ENCODE assay signal across 14 cellular contexts in genomic region chr21:38486221-38486620, GRCh38. TPM values are rescaled to one million over a fixed set of nuclear protein-coding genes. Genes with fewer than 3 reads are reported as not detected.
A peak's percentile ranks its signal among the peaks of the same experiment; 100 is the strongest.
DNase-seq lines count a peak whose midpoint lies in the region; ATAC-seq and TF ChIP-seq lines count a peak whose summit lies in the region.
"Had no signal": no experiment of that assay in that cellular context is flagged by ENCODE, and none has a peak within 500 bp of the region (broad histone marks: within the 10 kb centered on the region; RNA-seq: fewer than 3 reads in every experiment).

No MANE protein-coding gene starts in this region.

- H3K27me3 ChIP-seq in thoracic aorta (replicated peaks; ENCODE audit: insufficient read depth) (no peaks in the 10 kb centered on the region), prostate gland (replicated peaks; ENCODE audit: insufficient read depth) (no peaks in the 10 kb centered on the region)

- no peak for TF ChIP-seq POLR2A in prostate gland (IDR thresholded peaks at IDR 0.05)

- TF ChIP-seq CTCF in fibroblast of villous mesenchyme (IDR thresholded peaks at IDR 0.05; ENCODE audit: insufficient read depth, low read depth, low read length) (no peak), thoracic aorta (IDR thresholded peaks at IDR 0.05) (no peak), prostate gland (IDR thresholded peaks at IDR 0.05) (no peak)

- ATAC-seq in SK-N-SH treated with all-trans-retinoic acid at 6 μM for 48 hours (peak; percentile 91), thoracic aorta (ENCODE audit: insufficient number of reproducible peaks, low FRiP score, low read depth) (peak; percentile 58)
- ATAC-seq: mucosa of descending colon, Panc1 had no signal

- DNase-seq in DMS153 (lab: John Stamatoyannopoulos, UW), result peak; percentile 17
- DNase-seq in DMS153 treated with DMSO at 0.1 percent for 48 hours (lab: John Stamatoyannopoulos, UW; ENCODE audit: unreplicated experiment), result no peak
- peak; percentile 9 for DNase-seq in fibroblast of villous mesenchyme (ENCODE audit: low read depth)
- DNase-seq in thoracic aorta (ENCODE audit: low spot score), result no peak
- DNase-seq in cerebellar cortex (ENCODE audit: low spot score), result no peak
- DNase-seq in prostate gland (ENCODE audit: low spot score), result no peak
- no peak for DNase-seq in activated CD4-positive, alpha-beta T cell treated with anti-CD3 and anti-CD28 coated beads for 4 hours
- DNase-seq: central memory CD4-positive, alpha-beta T cell; mucosa of descending colon; NCI-H1930 had no signal

- intact Hi-C loops in prostate gland (cut with DNase I), result no loop called here

- no peak overlapping the region for H3K4me3 ChIP-seq in fibroblast of villous mesenchyme (ENCODE audit: low read depth, low read length)
- no peak overlapping the region for H3K4me3 ChIP-seq in thoracic aorta
- H3K4me3 ChIP-seq in prostate gland, result no peak overlapping the region
- H3K4me3 ChIP-seq: mucosa of descending colon, skin epidermis had no signal

- no peaks in the 10 kb centered on the region for H3K9me3 ChIP-seq in thoracic aorta
- no peaks in the 10 kb centered on the region for H3K9me3 ChIP-seq in prostate gland
- H3K9me3 ChIP-seq: mucosa of descending colon had no signal

- H3K36me3 ChIP-seq in thoracic aorta (no peaks in the 10 kb centered on the region), prostate gland (no peaks in the 10 kb centered on the region)

- H3K4me1 ChIP-seq in thoracic aorta (ENCODE audit: control insufficient read depth in 1 of 2, low read depth in 2 of 2) (peaks cover 47 to 81% of the 10 kb centered on the region in 2 donors), prostate gland (replicated peaks) (no peaks in the 10 kb centered on the region)

- H3K27ac ChIP-seq in thoracic aorta, result peak overlapping the region; percentile 63 to 80
- H3K27ac ChIP-seq in prostate gland, result no peak overlapping the region
- H3K27ac ChIP-seq: 22Rv1 had no signal

- WGBS in prostate gland, result 59% methylated on average over 5 of the region's 5 CpGs

TF ChIP-seq in SK-N-SH treated with all-trans-retinoic acid at 6 μM for 48 hours, 23 proteins besides CTCF, POLR2A, EP300 and RAD21:
- TF ChIP-seq ISL1 (CRISPR knock-in tag; IDR thresholded peaks at IDR 0.05), result peak; percentile 33
- no peak for TF ChIP-seq CREB5 (CRISPR knock-in tag; IDR thresholded peaks at IDR 0.05; ENCODE audit: low read depth)
- peak; percentile 74; the same call in 1 of the 2 replicates for TF ChIP-seq TOX (CRISPR knock-in tag; IDR thresholded peaks at IDR 0.05; ENCODE audit: borderline replicate concordance)
TF ChIP-seq in SK-N-SH treated with all-trans-retinoic acid at 6 μM for 48 hours: peak in this region for 2.

RNA-seq across cellular contexts. Expression of gene ERG, which starts 12.1 kb away (rescaled TPM):
- total RNA-seq in fibroblast of villous mesenchyme (not detected in 2 replicates), thoracic aorta (100 to 1,000 TPM in 1 of 2 donors, 10 to 100 TPM in 1; 40.2 to 177 TPM), prostate gland (10 to 100 TPM in 1 of 2 donors, 1 to 10 TPM in 1; 2.6 to 11.2 TPM)

Comparison
In these comparisons a context has a peak if more than half of its experiments do, and no peak if none do; other contexts are left out.
1. DNase-seq: peak in DMS153 (single experiment) and fibroblast of villous mesenchyme (single experiment); none in DMS153 treated with DMSO at 0.1 percent for 48 hours (single experiment), thoracic aorta (single experiment), cerebellar cortex (single experiment), prostate gland (single experiment) and activated CD4-positive, alpha-beta T cell treated with anti-CD3 and anti-CD28 coated beads for 4 hours (0 of 2).
2. H3K27ac ChIP-seq: peak in thoracic aorta (2 of 2); none in prostate gland (0 of 2).